8 cellular contexts compared by ENCODE assay signal in genomic region chr11:61516675-61517516, GRCh38. TPM values are rescaled to one million over a fixed set of nuclear protein-coding genes. Genes with fewer than 3 reads are reported as not detected.
A peak's percentile ranks its signal among the peaks of the same experiment; 100 is the strongest.
DNase-seq lines count a peak whose midpoint lies in the region; ATAC-seq and TF ChIP-seq lines count a peak whose summit lies in the region.

No MANE protein-coding gene starts in this region.

- peak; percentile 86 for DNase-seq in GM03348 (ENCODE audit: low spot score)
- DNase-seq in NCI-H2227 treated with DMSO at 0.1 percent for 48 hours (lab: John Stamatoyannopoulos, UW), result peak; percentile 32
- peak; percentile 28 for DNase-seq in activated T-helper 1 cell treated with Interleukin-2 at 50 U/mL for 16 hours (ENCODE audit: low read depth)
- DNase-seq in fibroblast of villous mesenchyme (ENCODE audit: low read depth), result peak; percentile 42
- peak; percentile 42 for DNase-seq in putamen (ENCODE audit: low spot score)
- no peak for DNase-seq in NCI-H2107 treated with DMSO at 0.1 percent for 48 hours (lab: John Stamatoyannopoulos, UW; ENCODE audit: unreplicated experiment)
- DNase-seq in MV-4-11 (lab: John Stamatoyannopoulos, UW), result no peak

- ATAC-seq in GM21423 (IDR thresholded peaks at IDR 0.05; ENCODE audit: unreplicated experiment), result no peak

- H3K4me3 ChIP-seq in fibroblast of villous mesenchyme (ENCODE audit: low read depth, low read length), result no peak overlapping the region

- peak; percentile 98 for TF ChIP-seq CTCF in fibroblast of villous mesenchyme (IDR thresholded peaks at IDR 0.05; ENCODE audit: insufficient read depth, low read depth, low read length)

RNA-seq across cellular contexts. Expression of gene LRRC10B, which starts 8.3 kb away (rescaled TPM):
- total RNA-seq in fibroblast of villous mesenchyme, result not detected in 2 replicates

Comparison
In these comparisons a context has a peak if more than half of its experiments do, and no peak if none do; other contexts are left out.
1. DNase-seq: peak in GM03348 (single experiment), NCI-H2227 treated with DMSO at 0.1 percent for 48 hours (single experiment), activated T-helper 1 cell treated with Interleukin-2 at 50 U/mL for 16 hours (single experiment), fibroblast of villous mesenchyme (single experiment) and putamen (single experiment); none in NCI-H2107 treated with DMSO at 0.1 percent for 48 hours (single experiment) and MV-4-11 (single experiment).